In the genomic region with DNA sequence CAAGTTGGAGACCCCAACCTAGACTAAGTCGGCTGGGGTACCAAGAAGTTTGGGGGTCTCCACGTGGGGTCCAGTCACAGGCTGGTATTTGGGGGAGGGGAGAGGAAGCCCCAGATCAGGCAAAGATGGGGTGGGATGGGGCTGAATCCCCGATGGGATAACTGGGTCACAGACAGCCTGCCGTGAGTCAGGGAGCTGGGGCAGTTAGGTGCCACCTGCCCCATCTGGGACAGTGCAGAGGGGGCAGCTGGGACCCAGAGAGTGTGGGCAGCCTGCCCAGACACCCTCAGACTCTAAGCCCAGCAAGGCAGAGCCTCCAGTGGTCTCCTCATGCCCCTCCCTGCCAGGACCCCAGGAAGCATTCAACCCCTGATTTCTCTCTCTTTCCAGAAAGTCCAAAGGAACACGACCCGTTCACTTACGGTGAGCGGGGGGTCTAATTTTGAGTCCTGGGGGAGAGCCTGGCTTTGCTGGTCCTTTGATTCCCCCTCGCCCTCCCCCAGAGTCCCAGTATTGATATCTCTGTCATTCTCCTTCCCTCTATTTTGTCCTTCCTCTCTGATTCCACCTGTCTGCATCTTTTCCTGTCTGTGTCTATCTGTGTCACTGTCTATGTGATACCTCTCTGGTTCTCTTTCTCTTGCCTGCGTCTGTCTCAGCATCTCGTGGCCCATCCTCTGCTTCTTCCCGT, we compare ENCODE assay signal across 12 cellular contexts. TPM values are rescaled to one million over a fixed set of nuclear protein-coding genes. Genes with fewer than 3 reads are reported as not detected.
A peak's percentile ranks its signal among the peaks of the same experiment; 100 is the strongest.
DNase-seq lines count a peak whose midpoint lies in the region; ATAC-seq, FAIRE-seq and TF ChIP-seq lines count a peak whose summit lies in the region.
"Had no signal": no experiment of that assay in that cellular context is flagged by ENCODE, and none has a peak within 500 bp of the region (broad histone marks: within the 10 kb centered on the region; RNA-seq: fewer than 3 reads in every experiment).

No MANE protein-coding gene starts in this region.

- no peaks in the 10 kb centered on the region for H3K36me3 ChIP-seq in CD8-positive, alpha-beta memory T cell (ENCODE audit: insufficient read depth, low read length)
- H3K36me3 ChIP-seq in sigmoid colon: no peaks in the 10 kb centered on the region
- no peaks in the 10 kb centered on the region for H3K36me3 ChIP-seq in Karpas-422 (ENCODE audit: insufficient read depth, low read length)

- CTCF ChIA-PET in CD8-positive, alpha-beta memory T cell (lab: Charles Lee): interaction anchor here (1.6 to 2.5 kb wide), 3 partner anchors 13 to 29 kb away, joined by 4 to 29 read pairs (median 5); partner anchors contain the start of genes FXYD3 and FXYD5

- no peak overlapping the region for H3K27ac ChIP-seq in CD8-positive, alpha-beta memory T cell (ENCODE audit: low read depth, low read length)
- H3K27ac ChIP-seq in sigmoid colon (peak overlapping the region; percentile 82 to 84 (median 84)), Karpas-422 (ENCODE audit: low read length) (no peak overlapping the region)

- no peak for ATAC-seq in T-helper 17 cell

- 46 to 58% methylated on average over 12 of the region's 12 CpGs for WGBS in sigmoid colon, 2 donors

- no peak overlapping the region for H2AFZ ChIP-seq in Karpas-422 (ENCODE audit: low read length)

- no peak overlapping the region for H3K9ac ChIP-seq in Karpas-422 (ENCODE audit: low read length)

- H3K79me2 ChIP-seq in Karpas-422 (ENCODE audit: low read length): no peaks in the 10 kb centered on the region

- intact Hi-C loops in sigmoid colon (cut with DNase I): loop anchor here (5.0 to 10.0 kb wide), 2 partner anchors 73 to 124 kb away; partner anchors contain the start of gene USF2
- intact Hi-C loops in head of caudate nucleus (cut with DNase I): loop anchor here (5.0 kb wide), 1 partner anchor 127 kb away; the partner anchor contains the start of gene USF2

- no peaks in the 10 kb centered on the region for H3K9me3 ChIP-seq in CD8-positive, alpha-beta memory T cell (ENCODE audit: low read length)
- H3K9me3 ChIP-seq in T-helper 17 cell (ENCODE audit: control insufficient read depth, low read length, poor library complexity, severe bottlenecking) (no peaks in the 10 kb centered on the region), sigmoid colon (no peaks in the 10 kb centered on the region), Karpas-422 (ENCODE audit: low read length) (no peaks in the 10 kb centered on the region)
- H3K9me3 ChIP-seq: Caco-2 had no signal

- no peak for DNase-seq in CD8-positive, alpha-beta memory T cell
- DNase-seq in T-helper 17 cell: no peak
- DNase-seq in immature natural killer cell: no peak
- DNase-seq in sigmoid colon: no peak
- DNase-seq in head of caudate nucleus: no peak
- DNase-seq in HTR-8/SVneo (ENCODE audit: insufficient read length, low spot score): no peak
- no peak for DNase-seq in NCI-H510A treated with DMSO at 0.1 percent for 48 hours (lab: John Stamatoyannopoulos, UW)
- no peak for DNase-seq in Karpas-422

- TF ChIP-seq CTCF in sigmoid colon (IDR thresholded peaks at IDR 0.05): no peak

- H4K20me1 ChIP-seq in Karpas-422 (ENCODE audit: insufficient read depth, low read depth, low read length): no peaks in the 10 kb centered on the region

- H3K27me3 ChIP-seq in CD8-positive, alpha-beta memory T cell (ENCODE audit: insufficient read depth, low read length, poor library complexity, severe bottlenecking): no peaks in the 10 kb centered on the region
- peaks cover 30 to 84% (median 38%) of the 10 kb centered on the region in 3 donors for H3K27me3 ChIP-seq in sigmoid colon
- H3K27me3 ChIP-seq in Karpas-422 (ENCODE audit: low read length): no peaks in the 10 kb centered on the region

- FAIRE-seq in HTR-8/SVneo (lab: Jason Lieb, UNC): no peak
- FAIRE-seq: H54 had no signal

- H3K4me1 Mint-ChIP-seq in CD8-positive, alpha-beta memory T cell: peaks cover 38 to 57% (median 39%) of the 10 kb centered on the region in 3 donors
- H3K4me1 Mint-ChIP-seq in T-helper 17 cell: peaks cover 29% of the 10 kb centered on the region
- peaks cover 28 to 40% of the 10 kb centered on the region in 2 donors for H3K4me1 Mint-ChIP-seq in immature natural killer cell

- H3K27me3 Mint-ChIP-seq in CD8-positive, alpha-beta memory T cell: peaks cover 7 to 10% of the 10 kb centered on the region in 2 donors
- H3K27me3 Mint-ChIP-seq in T-helper 17 cell (no peaks in the 10 kb centered on the region), immature natural killer cell (ENCODE audit: low read depth in 3 of 3) (peaks cover 6 to 10% (median 6%) of the 10 kb centered on the region in 3 donors)

- no peaks in the 10 kb centered on the region for H3K9me3 Mint-ChIP-seq in CD8-positive, alpha-beta memory T cell
- no peaks in the 10 kb centered on the region for H3K9me3 Mint-ChIP-seq in immature natural killer cell
- H3K9me3 Mint-ChIP-seq: stimulated activated naive CD8-positive, alpha-beta T cell treated with anti-CD3 and anti-CD28 coated beads, Interleukin-15, Interleukin-2, amounts not matched to agents 100 ng/mL and 50 ng/mL, for 24 hours had no signal

- peak overlapping the region in 4 of 8 donors; percentile 40 to 89 (median 82) for H3K27ac Mint-ChIP-seq in CD8-positive, alpha-beta memory T cell
- H3K27ac Mint-ChIP-seq in T-helper 17 cell (peak overlapping the region; percentile 87), immature natural killer cell (peak overlapping the region in 5 of 6 donors; percentile 12 to 78 (median 48))

- peaks cover 40% of the 10 kb centered on the region for H3K4me1 ChIP-seq in CD8-positive, alpha-beta memory T cell (ENCODE audit: insufficient read depth, low read length)
- peaks cover 0 to 52% (median 42%) of the 10 kb centered on the region in 4 donors for H3K4me1 ChIP-seq in sigmoid colon
- H3K4me1 ChIP-seq in Karpas-422 (ENCODE audit: low read length): peaks cover 18% of the 10 kb centered on the region

- H3K36me3 Mint-ChIP-seq in CD8-positive, alpha-beta memory T cell: no peaks in the 10 kb centered on the region
- H3K36me3 Mint-ChIP-seq in T-helper 17 cell (ENCODE audit: low read depth) (no peaks in the 10 kb centered on the region), immature natural killer cell (peaks cover 0 to 7% (median 0%) of the 10 kb centered on the region in 3 donors)

- no peak overlapping the region for H3K4me3 ChIP-seq in CD8-positive, alpha-beta memory T cell (ENCODE audit: low read length)
- H3K4me3 ChIP-seq in sigmoid colon: peak overlapping the region; percentile 34 to 53 (median 47)
- H3K4me3 ChIP-seq in Karpas-422 (ENCODE audit: low read length): no peak overlapping the region

- no peak for TF ChIP-seq POLR2A in sigmoid colon (IDR thresholded peaks at IDR 0.05)

- TF ChIP-seq EP300 in sigmoid colon (IDR thresholded peaks at IDR 0.05): no peak

- peak overlapping the region in 6 of 7 donors; percentile 42 to 71 (median 63) for H3K4me3 Mint-ChIP-seq in CD8-positive, alpha-beta memory T cell
- peak overlapping the region; percentile 79 for H3K4me3 Mint-ChIP-seq in T-helper 17 cell
- H3K4me3 Mint-ChIP-seq in immature natural killer cell: peak overlapping the region in 4 of 5 donors; percentile 28 to 61 (median 46)

- H3K4me2 ChIP-seq in Karpas-422 (ENCODE audit: low read depth, low read length, poor library complexity, severe bottlenecking): no peak overlapping the region

- POLR2A ChIA-PET in CD8-positive, alpha-beta memory T cell (lab: Charles Lee): interaction anchor here (0.9 to 1.3 kb wide), 2 partner anchors 16 to 21 kb away, joined by 3 read pairs; no protein-coding TSS in a partner anchor

- no peaks in the 10 kb centered on the region for H3K9me2 ChIP-seq in Karpas-422 (replicated peaks; ENCODE audit: insufficient read depth, low read length)

RNA-seq across cellular contexts. Expression of gene FXYD1, which starts 1.7 kb away (rescaled TPM):
- not detected for total RNA-seq in CD8-positive, alpha-beta memory T cell
- 0.79 TPM for polyA plus RNA-seq in CD8-positive, alpha-beta memory T cell
- total RNA-seq in T-helper 17 cell: 1 to 10 TPM; 1.8 to 4.7 TPM
- under 1 TPM in 2 of 3 donors, not detected in 1; 0.53 to 0.83 TPM for polyA plus RNA-seq in immature natural killer cell
- total RNA-seq in sigmoid colon: 100 to 1,000 TPM in 1 of 4 donors, 10 to 100 TPM in 3; 39.1 to 107 (median 44.6) TPM
- 10 to 100 TPM in 2 of 3 donors, 1 to 10 TPM in 1; 6.0 to 57.7 (median 15.0) TPM for polyA plus RNA-seq in sigmoid colon
- not detected in 2 replicates for total RNA-seq in Karpas-422 (2014; rRNA removed; shearing (Covaris generic); ENCODE audit: low replicate concordance)
- total RNA-seq: Caco-2, dermis blood vessel endothelial cell had no signal

RNA-seq across cellular contexts. Expression of gene FXYD7, which starts 2.7 kb away (rescaled TPM):
- total RNA-seq in CD8-positive, alpha-beta memory T cell: 1 to 10 TPM in 1 of 2 experiments, under 1 TPM in 1; 0.60 to 1.0 TPM
- 12.9 TPM for polyA plus RNA-seq in CD8-positive, alpha-beta memory T cell
- total RNA-seq in T-helper 17 cell (10 to 100 TPM; 17.1 to 20.6 TPM), sigmoid colon (1 to 10 TPM in 1 of 4 donors, not detected in 3; 3.3 TPM)
- polyA plus RNA-seq in immature natural killer cell (1 to 10 TPM; 2.1 to 4.1 (median 2.5) TPM), sigmoid colon (1 to 10 TPM in 1 of 3 donors, not detected in 2; 1.7 TPM)
- not detected in 2 replicates for total RNA-seq in Karpas-422 (2014; rRNA removed; shearing (Covaris generic); ENCODE audit: low replicate concordance)
- total RNA-seq: Caco-2, dermis blood vessel endothelial cell had no signal

RNA-seq across cellular contexts. Expression of gene LGI4, which starts 5.5 kb away (rescaled TPM):
- under 1 TPM in 1 of 2 experiments, not detected in 1; 0.18 TPM for total RNA-seq in CD8-positive, alpha-beta memory T cell
- not detected for polyA plus RNA-seq in CD8-positive, alpha-beta memory T cell
- total RNA-seq in T-helper 17 cell: under 1 TPM; 0.39 to 0.52 TPM
- not detected for polyA plus RNA-seq in immature natural killer cell
- 10 to 100 TPM; 29.0 to 47.1 (median 35.1) TPM for total RNA-seq in sigmoid colon
- 10 to 100 TPM in 1 of 3 donors, 1 to 10 TPM in 2; 4.2 to 35.7 (median 9.0) TPM for polyA plus RNA-seq in sigmoid colon
- 0.22 TPM in 1 of 2 replicates, not detected in the other for total RNA-seq in Karpas-422 (2014; rRNA removed; shearing (Covaris generic); ENCODE audit: low replicate concordance)

RNA-seq across cellular contexts. Expression of gene FXYD5, which starts 14.2 kb away (rescaled TPM):
- 100 to 1,000 TPM; 295 TPM for total RNA-seq in CD8-positive, alpha-beta memory T cell
- polyA plus RNA-seq in CD8-positive, alpha-beta memory T cell: 560 TPM
- total RNA-seq in T-helper 17 cell: 100 to 1,000 TPM; 533 to 557 TPM
- polyA plus RNA-seq in immature natural killer cell: 100 to 1,000 TPM; 262 to 427 (median 346) TPM
- 10 to 100 TPM; 20.1 to 32.4 (median 28.8) TPM for total RNA-seq in sigmoid colon
- 100 to 1,000 TPM in 1 of 3 donors, 10 to 100 TPM in 2; 18.5 to 102 (median 27.0) TPM for polyA plus RNA-seq in sigmoid colon
- total RNA-seq in Karpas-422 (2014; rRNA removed; shearing (Covaris generic); ENCODE audit: low replicate concordance): 89.3 and 134 TPM in 2 replicates

RNA-seq across cellular contexts. Expression of gene FXYD3, which starts 24.7 kb away (rescaled TPM):
- not detected for total RNA-seq in CD8-positive, alpha-beta memory T cell
- polyA plus RNA-seq in CD8-positive, alpha-beta memory T cell: not detected
- total RNA-seq in T-helper 17 cell (not detected), sigmoid colon (10 to 100 TPM in 2 of 4 donors, 1 to 10 TPM in 2; 3.7 to 15.3 (median 8.2) TPM)
- polyA plus RNA-seq in immature natural killer cell (not detected), sigmoid colon (1,000 to 10,000 TPM; 2,472 to 3,333 (median 2,871) TPM)
- total RNA-seq in Karpas-422 (2014; rRNA removed; shearing (Covaris generic); ENCODE audit: low replicate concordance): not detected in 2 replicates

Comparison
In these comparisons a context has a peak if more than half of its experiments do, and no peak if none do; other contexts are left out.
1. H3K27ac ChIP-seq: peak in sigmoid colon (4 of 4); none in CD8-positive, alpha-beta memory T cell (single experiment) and Karpas-422 (single experiment).
2. H3K4me3 ChIP-seq: peak in sigmoid colon (4 of 4); none in CD8-positive, alpha-beta memory T cell (single experiment) and Karpas-422 (single experiment).
3. RNA of gene FXYD1, which starts 1.7 kb away (total RNA-seq): 39.1 to 107 TPM in sigmoid colon; 1.8 to 4.7 TPM in T-helper 17 cell, not detected in CD8-positive, alpha-beta memory T cell and not detected in Karpas-422; every median in the first group is over 4 times any median in the second.
4. RNA of gene FXYD7, which starts 2.7 kb away (total RNA-seq): 17.1 to 20.6 TPM in T-helper 17 cell; 0.60 to 1.0 TPM in CD8-positive, alpha-beta memory T cell, 3.3 TPM in sigmoid colon and not detected in Karpas-422; every median in the first group is over 4 times any median in the second.
5. RNA of gene LGI4, which starts 5.5 kb away (total RNA-seq): 29.0 to 47.1 TPM in sigmoid colon; 0.39 to 0.52 TPM in T-helper 17 cell, 0.18 TPM in CD8-positive, alpha-beta memory T cell and 0.22 TPM in Karpas-422; every median in the first group is over 10 times any median in the second.
6. Peak in every context shown above with its lines, with median percentiles within 50 percentile points of each other: H3K4me3 Mint-ChIP-seq.